Comparison of ENCODE assay signal across 26 cellular contexts in the genomic region with DNA sequence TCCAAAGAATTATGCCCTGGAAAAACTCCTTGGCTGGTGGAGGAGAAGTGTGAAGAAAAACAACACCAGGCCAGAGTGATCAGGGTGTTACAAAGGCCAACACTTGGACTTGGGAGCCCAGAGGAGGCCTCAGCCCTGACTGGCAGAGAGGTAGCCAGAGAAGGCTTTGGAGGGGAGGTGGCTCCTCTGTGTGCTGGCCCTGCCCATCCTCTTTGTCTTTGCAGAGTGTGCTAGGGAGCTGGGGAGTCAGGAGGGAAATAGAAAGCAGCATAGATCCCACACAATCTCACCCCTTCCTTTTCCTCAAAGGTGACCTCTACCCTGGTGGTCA. TPM values are rescaled to one million over a fixed set of nuclear protein-coding genes. Genes with fewer than 3 reads are reported as not detected.
A peak's percentile ranks its signal among the peaks of the same experiment; 100 is the strongest.
DNase-seq lines count a peak whose midpoint lies in the region; ATAC-seq, FAIRE-seq and TF ChIP-seq lines count a peak whose summit lies in the region.
"Had no signal": no experiment of that assay in that cellular context is flagged by ENCODE, and none has a peak within 500 bp of the region (broad histone marks: within the 10 kb centered on the region; RNA-seq: fewer than 3 reads in every experiment).

No MANE protein-coding gene starts in this region.

- H3K36me3 ChIP-seq in kidney (ENCODE audit: control insufficient read depth in 1 of 2, insufficient read depth in 2 of 2, low read length in 2 of 2): no peaks in the 10 kb centered on the region
- no peaks in the 10 kb centered on the region for H3K36me3 ChIP-seq in esophagus muscularis mucosa
- H3K36me3 ChIP-seq: Peyer's patch, SJCRH30 had no signal

- DNase-seq in cardiac septum (ENCODE audit: low spot score) (peak; percentile 53), right cardiac atrium (no peak), kidney (no peak), posterior vena cava (ENCODE audit: low spot score) (peak; percentile 18), esophagus muscularis mucosa (ENCODE audit: extremely low spot score) (no peak), H54 (ENCODE audit: insufficient read length, low spot score) (no peak)
- DNase-seq: Calu3; CD8-positive, alpha-beta memory T cell; DMS153; GOT3; Karpas-422; MV-4-11; NCI-H1105 treated with DMSO at 0.1 percent for 48 hours; NCI-H2029 treated with DMSO at 0.1 percent for 48 hours; NCI-H2171; NCI-H345; NCI-H524; NCI-H774; SJCRH30 had no signal

- H3K27ac ChIP-seq in right cardiac atrium (ENCODE audit: low read length): no peak overlapping the region
- H3K27ac ChIP-seq in kidney (ENCODE audit: low read depth in 2 of 2, low read length in 2 of 2): peak overlapping the region; percentile 63 to 71
- H3K27ac ChIP-seq in esophagus muscularis mucosa (replicated peaks in 1 of 4): no peak overlapping the region
- H3K27ac ChIP-seq: C4-2B, Peyer's patch, SJCRH30 had no signal

- no peaks in the 10 kb centered on the region for H3K9me3 ChIP-seq in right cardiac atrium (ENCODE audit: control insufficient read depth, low read length)
- no peaks in the 10 kb centered on the region for H3K9me3 ChIP-seq in kidney (ENCODE audit: control insufficient read depth in 1 of 2, low read length in 2 of 2)
- H3K9me3 ChIP-seq in esophagus muscularis mucosa: no peaks in the 10 kb centered on the region
- H3K9me3 ChIP-seq: Peyer's patch, SJCRH30 had no signal

- H3K4me1 ChIP-seq in right cardiac atrium (ENCODE audit: control insufficient read depth, insufficient read depth, low read length) (peaks cover 11% of the 10 kb centered on the region), kidney (ENCODE audit: control insufficient read depth in 1 of 2, insufficient read depth in 1 of 2, low read depth in 1 of 2, low read length in 2 of 2) (peaks cover 23 to 31% of the 10 kb centered on the region in 2 donors), esophagus muscularis mucosa (peaks cover 19 to 26% (median 22%) of the 10 kb centered on the region in 4 donors)

- H3K27me3 ChIP-seq in right cardiac atrium (ENCODE audit: control insufficient read depth, insufficient read depth): no peaks in the 10 kb centered on the region
- peaks cover 0 to 17% (median 7%) of the 10 kb centered on the region in 4 donors for H3K27me3 ChIP-seq in esophagus muscularis mucosa
- H3K27me3 ChIP-seq: Peyer's patch, SJCRH30 had no signal

- no peak for FAIRE-seq in kidney (lab: Jason Lieb, UNC)
- no peak for FAIRE-seq in H54 (lab: Jason Lieb, UNC)
- FAIRE-seq: A204.1, GM12892, GM18507 had no signal

- no peak for TF ChIP-seq CTCF in kidney (IDR thresholded peaks at IDR 0.05; ENCODE audit: borderline replicate concordance, extremely low read depth, insufficient read depth)
- TF ChIP-seq CTCF in esophagus muscularis mucosa (IDR thresholded peaks at IDR 0.05): no peak

- no peak for TF ChIP-seq EP300 in esophagus muscularis mucosa (IDR thresholded peaks at IDR 0.05)

- intact Hi-C loops in cardiac septum (cut with DNase I) (no loop called here), right cardiac atrium (cut with DNase I) (no loop called here), kidney (cut with DNase I) (no loop called here), posterior vena cava (cut with DNase I) (no loop called here), esophagus muscularis mucosa (cut with DNase I) (no loop called here)

- H3K9ac ChIP-seq in kidney (ENCODE audit: low read length in 2 of 2): no peak overlapping the region

- TF ChIP-seq POLR2A in esophagus muscularis mucosa (IDR thresholded peaks at IDR 0.05; ENCODE audit: low read depth) (no peak), H54 (IDR thresholded peaks at IDR 0.05; ENCODE audit: low read depth, low read length) (no peak)

- H3K4me3 ChIP-seq in right cardiac atrium (ENCODE audit: low read length) (no peak overlapping the region), kidney (ENCODE audit: low read length in 2 of 2) (no peak overlapping the region), esophagus muscularis mucosa (no peak overlapping the region)
- H3K4me3 ChIP-seq: Peyer's patch, SJCRH30 had no signal

- ATAC-seq in right cardiac atrium (no peak), HG03439 (IDR thresholded peaks at IDR 0.05; ENCODE audit: unreplicated experiment) (no peak)

RNA-seq across cellular contexts. Expression of a gene that starts 12.0 kb away (rescaled TPM):
- total RNA-seq in cardiac septum (6.9 TPM), right cardiac atrium (1 to 10 TPM in 3 of 4 donors, under 1 TPM in 1; 0.96 to 2.7 (median 2.0) TPM), kidney (17.9 TPM), posterior vena cava (1 to 10 TPM; 2.5 to 4.9 TPM), esophagus muscularis mucosa (1 to 10 TPM; 1.6 to 4.8 (median 2.4) TPM)
- polyA plus RNA-seq in right cardiac atrium (0.70 TPM), kidney (ENCODE audit: insufficient read depth, low read depth, low replicate concordance) (6.7 TPM)
- total RNA-seq: Calu3, G401, SJCRH30 had no signal
- polyA plus RNA-seq: CD8-positive, alpha-beta memory T cell had no signal

RNA-seq across cellular contexts. Expression of a gene that starts 42.0 kb away (rescaled TPM):
- total RNA-seq in cardiac septum: 13.5 TPM
- 10 to 100 TPM in 1 of 4 donors, 1 to 10 TPM in 3; 5.5 to 15.1 (median 9.2) TPM for total RNA-seq in right cardiac atrium
- polyA plus RNA-seq in right cardiac atrium: 5.4 TPM
- total RNA-seq in kidney: 9.7 TPM
- polyA plus RNA-seq in kidney (ENCODE audit: insufficient read depth, low read depth, low replicate concordance): 1.3 TPM
- 1 to 10 TPM in 1 of 2 donors, under 1 TPM in 1; 0.74 to 3.1 TPM for total RNA-seq in posterior vena cava
- under 1 TPM in 3 of 4 donors, not detected in 1; 0.32 to 0.83 (median 0.52) TPM for total RNA-seq in esophagus muscularis mucosa
- total RNA-seq: CD8-positive, alpha-beta memory T cell; G401; SJCRH30 had no signal
- polyA plus RNA-seq: CD8-positive, alpha-beta memory T cell had no signal

RNA-seq across cellular contexts. Expression of a gene that starts 48.0 kb away (rescaled TPM):
- total RNA-seq in cardiac septum (82.6 TPM), right cardiac atrium (10 to 100 TPM; 47.6 to 53.8 (median 49.3) TPM), kidney (68.2 TPM), posterior vena cava (10 to 100 TPM; 88.6 to 99.1 TPM), esophagus muscularis mucosa (100 to 1,000 TPM in 3 of 4 donors, 10 to 100 TPM in 1; 82.8 to 196 (median 122) TPM)
- polyA plus RNA-seq in right cardiac atrium (34.0 TPM), kidney (ENCODE audit: insufficient read depth, low read depth, low replicate concordance) (36.6 TPM)
- total RNA-seq: CD8-positive, alpha-beta memory T cell had no signal
- polyA plus RNA-seq: CD8-positive, alpha-beta memory T cell had no signal

Comparison
In these comparisons a context has a peak if more than half of its experiments do, and no peak if none do; other contexts are left out.
1. DNase-seq: peak in cardiac septum (single experiment) and posterior vena cava (single experiment); none in right cardiac atrium (0 of 3), kidney (single experiment), esophagus muscularis mucosa (single experiment) and H54 (single experiment).
2. H3K27ac ChIP-seq: peak in kidney (2 of 2); none in right cardiac atrium (single experiment) and esophagus muscularis mucosa (0 of 4).